ENCODE assay signal across 8 cellular contexts in genomic region chr1:27556781-27557595, GRCh38. TPM values are rescaled to one million over a fixed set of nuclear protein-coding genes. Genes with fewer than 3 reads are reported as not detected.
DNase-seq lines count a peak whose midpoint lies in the region; ATAC-seq and TF ChIP-seq lines count a peak whose summit lies in the region.

No MANE protein-coding gene starts in this region.

- CTCF ChIA-PET in HEK293T (lab: Yijun Ruan, JAX) (interaction anchor here (0.5 to 4.4 kb wide), 23 partner anchors 9 to 162 kb away, joined by 3 to 50 read pairs (median 5); partner anchors contain the start of gene AHDC1), PC-3 (lab: Charles Lee) (interaction anchor here (0.6 to 2.5 kb wide), 22 partner anchors 10 to 851 kb away, joined by 3 to 30 read pairs (median 4); partner anchors contain the start of gene AHDC1)

- ATAC-seq in PC-3 (peak; percentile 76), HG03469 (IDR thresholded peaks at IDR 0.05; ENCODE audit: unreplicated experiment) (no peak)
- peak; percentile 73 to 81 for ATAC-seq in activated T-cell treated with anti-CD3 and anti-CD28 coated beads, Interleukin-2, amount 50 U/mL, for 72 hours (replicated peaks in 1 of 2)
- ATAC-seq in naive thymus-derived CD8-positive, alpha-beta T cell: peak; percentile 86 to 94
- ATAC-seq in stimulated activated effector memory CD8-positive, alpha-beta T cell treated with anti-CD3 and anti-CD28 coated beads, Interleukin-12 subunit alpha, Interleukin-12 subunit beta, amount 100 ng/mL, for 72 hours: peak; percentile 75

- H3K79me2 ChIP-seq in PC-3 (ENCODE audit: low read length): peaks cover 19% of the 10 kb centered on the region

- H3K4me2 ChIP-seq in PC-3 (ENCODE audit: low read length): peak overlapping the region; percentile 41

- H3K4me1 Mint-ChIP-seq in activated T-cell treated with anti-CD3 and anti-CD28 coated beads, Interleukin-2, amount 50 U/mL, for 72 hours (ENCODE audit: low read depth): peaks cover 27% of the 10 kb centered on the region
- H3K4me1 Mint-ChIP-seq in naive thymus-derived CD8-positive, alpha-beta T cell: peaks cover 25 to 61% (median 50%) of the 10 kb centered on the region in 4 donors
- H3K4me1 Mint-ChIP-seq in stimulated activated effector memory CD8-positive, alpha-beta T cell treated with anti-CD3 and anti-CD28 coated beads, Interleukin-12 subunit alpha, Interleukin-12 subunit beta, amount 100 ng/mL, for 72 hours: peaks cover 41% of the 10 kb centered on the region

- H2AFZ ChIP-seq in PC-3 (ENCODE audit: low read length): no peak overlapping the region

- DNase-seq in CD1c-positive myeloid dendritic cell (ENCODE audit: extremely low spot score) (peak; percentile 95), HEK293T (ENCODE audit: extremely low spot score) (peak; percentile 85), PC-3 (peak; percentile 92), fibroblast of mammary gland (ENCODE audit: low read depth) (peak; percentile 96)
- DNase-seq in activated T-cell treated with anti-CD3 and anti-CD28 coated beads, Interleukin-2, amount 50 U/mL, for 72 hours: peak; percentile 75 to 81
- DNase-seq in naive thymus-derived CD8-positive, alpha-beta T cell: peak; percentile 60 to 84 (median 74)
- DNase-seq in stimulated activated effector memory CD8-positive, alpha-beta T cell treated with anti-CD3 and anti-CD28 coated beads, Interleukin-12 subunit alpha, Interleukin-12 subunit beta, amount 100 ng/mL, for 72 hours (ENCODE audit: low spot score in 2 of 2): peak; percentile 76 to 91

- peak overlapping the region; percentile 49 for H3K9ac ChIP-seq in PC-3 (ENCODE audit: low read length)

- no peaks in the 10 kb centered on the region for H3K9me3 ChIP-seq in PC-3 (ENCODE audit: low read length)

- intact Hi-C loops in PC-3 (cut with micrococcal nuclease): loop anchor here (1.0 to 10.0 kb wide), 4 partner anchors 17 to 142 kb away; partner anchors contain the start of gene AHDC1

- BruUV-seq in PC-3 (replicated peaks; lab: Mats Ljungman, UMichigan): no TSS peak

- H3K9me2 ChIP-seq in PC-3 (replicated peaks; ENCODE audit: low read length): no peaks in the 10 kb centered on the region

- no peaks in the 10 kb centered on the region for H3K27me3 Mint-ChIP-seq in activated T-cell treated with anti-CD3 and anti-CD28 coated beads, Interleukin-2, amount 50 U/mL, for 72 hours (ENCODE audit: low read depth)
- H3K27me3 Mint-ChIP-seq in naive thymus-derived CD8-positive, alpha-beta T cell: no peaks in the 10 kb centered on the region

- H3K27ac ChIP-seq in PC-3 (ENCODE audit: low read length): peak overlapping the region; percentile 88

- peaks cover 3% of the 10 kb centered on the region for H3F3A ChIP-seq in PC-3 (ENCODE audit: low read length, unreplicated experiment)

- H3K4me3 ChIP-seq in PC-3 (ENCODE audit: low read length) (no peak overlapping the region), fibroblast of mammary gland (ENCODE audit: control insufficient read depth, low read depth, low read length) (no peak overlapping the region)

- no peaks in the 10 kb centered on the region for H3K27me3 ChIP-seq in PC-3 (ENCODE audit: low read length)

- TF ChIP-seq CTCF in PC-3 (conservative IDR thresholded peaks at IDR 0.05; ENCODE audit: low read depth, low read length) (peak; percentile 81), fibroblast of mammary gland (conservative IDR thresholded peaks at IDR 0.05; ENCODE audit: control insufficient read depth, insufficient read depth, low read depth, low read length) (peak; percentile 92)

- POLR2A ChIA-PET in HEK293T (lab: Yijun Ruan, JAX): interaction anchor here (1.0 kb wide), 2 partner anchors 12 to 47 kb away, joined by 3 to 4 read pairs; partner anchors contain the start of gene AHDC1
- POLR2A ChIA-PET in PC-3 (lab: Charles Lee; ENCODE audit: unreplicated experiment): interaction anchor here (0.6 to 1.0 kb wide), 4 partner anchors 16 to 46 kb away, joined by 6 to 32 read pairs (median 8); no protein-coding TSS in a partner anchor
- POLR2A ChIA-PET in naive thymus-derived CD8-positive, alpha-beta T cell (lab: Charles Lee): interaction anchor here (0.7 to 3.9 kb wide), 12 partner anchors 11 to 136 kb away, joined by 3 to 22 read pairs (median 4); partner anchors contain the start of genes AHDC1 and WASF2

- peaks cover 21% of the 10 kb centered on the region for H3K4me1 ChIP-seq in PC-3 (ENCODE audit: insufficient read depth, low read length)

- peak overlapping the region; percentile 42 for H3K27ac Mint-ChIP-seq in activated T-cell treated with anti-CD3 and anti-CD28 coated beads, Interleukin-2, amount 50 U/mL, for 72 hours
- H3K27ac Mint-ChIP-seq in naive thymus-derived CD8-positive, alpha-beta T cell: peak overlapping the region; percentile 72 to 88 (median 84)
- peak overlapping the region; percentile 94 for H3K27ac Mint-ChIP-seq in stimulated activated effector memory CD8-positive, alpha-beta T cell treated with anti-CD3 and anti-CD28 coated beads, Interleukin-12 subunit alpha, Interleukin-12 subunit beta, amount 100 ng/mL, for 72 hours

- H3K36me3 Mint-ChIP-seq in activated T-cell treated with anti-CD3 and anti-CD28 coated beads, Interleukin-2, amount 50 U/mL, for 72 hours (ENCODE audit: insufficient read depth in 2 of 2): no peaks in the 10 kb centered on the region
- peaks cover 0 to 8% (median 6%) of the 10 kb centered on the region in 3 donors for H3K36me3 Mint-ChIP-seq in naive thymus-derived CD8-positive, alpha-beta T cell
- peaks cover 16% of the 10 kb centered on the region for H3K36me3 Mint-ChIP-seq in stimulated activated effector memory CD8-positive, alpha-beta T cell treated with anti-CD3 and anti-CD28 coated beads, Interleukin-12 subunit alpha, Interleukin-12 subunit beta, amount 100 ng/mL, for 72 hours

- no peaks in the 10 kb centered on the region for H3K9me3 Mint-ChIP-seq in activated T-cell treated with anti-CD3 and anti-CD28 coated beads, Interleukin-2, amount 50 U/mL, for 72 hours
- H3K9me3 Mint-ChIP-seq in naive thymus-derived CD8-positive, alpha-beta T cell: no peaks in the 10 kb centered on the region
- no peaks in the 10 kb centered on the region for H3K9me3 Mint-ChIP-seq in stimulated activated effector memory CD8-positive, alpha-beta T cell treated with anti-CD3 and anti-CD28 coated beads, Interleukin-12 subunit alpha, Interleukin-12 subunit beta, amount 100 ng/mL, for 72 hours

- no peaks in the 10 kb centered on the region for H4K20me1 ChIP-seq in PC-3 (ENCODE audit: low read length)

- H3K4me3 Mint-ChIP-seq in activated T-cell treated with anti-CD3 and anti-CD28 coated beads, Interleukin-2, amount 50 U/mL, for 72 hours: peak overlapping the region; percentile 6 to 50
- peak overlapping the region in 9 of 10 donors; percentile 7 to 76 (median 52) for H3K4me3 Mint-ChIP-seq in naive thymus-derived CD8-positive, alpha-beta T cell
- peak overlapping the region; percentile 45 for H3K4me3 Mint-ChIP-seq in stimulated activated effector memory CD8-positive, alpha-beta T cell treated with anti-CD3 and anti-CD28 coated beads, Interleukin-12 subunit alpha, Interleukin-12 subunit beta, amount 100 ng/mL, for 72 hours

- H3K36me3 ChIP-seq in PC-3 (ENCODE audit: low read depth, low read length): peaks cover 11% of the 10 kb centered on the region; the same call in 1 of the 2 replicates

TF ChIP-seq in HEK293T, 16 proteins besides CTCF, POLR2A, EP300 and RAD21:
- TF ChIP-seq TARDBP (IDR thresholded peaks at IDR 0.05) (no peak), FOXK2 (IDR thresholded peaks at IDR 0.05) (no peak), NFRKB (IDR thresholded peaks at IDR 0.05) (no peak), FOXM1 (IDR thresholded peaks at IDR 0.05; ENCODE audit: borderline replicate concordance) (no peak), CTBP1 (IDR thresholded peaks at IDR 0.05; ENCODE audit: borderline replicate concordance) (no peak), ZNF384 (IDR thresholded peaks at IDR 0.05) (no peak), SP1 (IDR thresholded peaks at IDR 0.05) (no peak), ARNT (IDR thresholded peaks at IDR 0.05) (no peak), BHLHE40 (IDR thresholded peaks at IDR 0.05; ENCODE audit: borderline replicate concordance) (no peak), FOXA1 (IDR thresholded peaks at IDR 0.05) (no peak), SUZ12 (IDR thresholded peaks at IDR 0.05) (no peak), HDGF (IDR thresholded peaks at IDR 0.05; ENCODE audit: borderline replicate concordance) (no peak)

RNA-seq across cellular contexts. Expression of gene AHDC1, which starts 47.0 kb away (rescaled TPM):
- 15.2 and 20.4 TPM in 2 replicates for total RNA-seq in PC-3 (2014; rRNA removed)
- 1 to 10 TPM; 8.4 to 9.3 TPM for total RNA-seq in activated T-cell treated with anti-CD3 and anti-CD28 coated beads, Interleukin-2, amount 50 U/mL, for 72 hours
- total RNA-seq in naive thymus-derived CD8-positive, alpha-beta T cell: 10 to 100 TPM; 19.6 to 24.7 TPM
- 1 to 10 TPM in 2 of 3 donors, under 1 TPM in 1; 0.57 to 2.4 (median 1.0) TPM for polyA plus RNA-seq in naive thymus-derived CD8-positive, alpha-beta T cell

Comparison
In these comparisons a context has a peak if more than half of its experiments do, and no peak if none do; other contexts are left out.
1. H3K27ac Mint-ChIP-seq: peak in every context shown above with its lines; median percentile 94 in stimulated activated effector memory CD8-positive, alpha-beta T cell treated with anti-CD3 and anti-CD28 coated beads, Interleukin-12 subunit alpha, Interleukin-12 subunit beta, amount 100 ng/mL, for 72 hours; 84 in naive thymus-derived CD8-positive, alpha-beta T cell; 42 in activated T-cell treated with anti-CD3 and anti-CD28 coated beads, Interleukin-2, amount 50 U/mL, for 72 hours.